In genomic region chr18:41967680-41968079, GRCh38 we compare ENCODE assay signal across 23 cellular contexts. TPM values are rescaled to one million over a fixed set of nuclear protein-coding genes. Genes with fewer than 3 reads are reported as not detected.
DNase-seq lines count a peak whose midpoint lies in the region; ATAC-seq and TF ChIP-seq lines count a peak whose summit lies in the region.
"Had no signal": no experiment of that assay in that cellular context is flagged by ENCODE, and none has a peak within 500 bp of the region (broad histone marks: within the 10 kb centered on the region; RNA-seq: fewer than 3 reads in every experiment).

No MANE protein-coding gene starts in this region.

- no peak for TF ChIP-seq POLR2A in uterus (IDR thresholded peaks at IDR 0.05)

- peaks cover 15% of the 10 kb centered on the region for H4K20me1 ChIP-seq in Loucy (ENCODE audit: insufficient read depth, low read length, poor library complexity, severe bottlenecking)

- no peaks in the 10 kb centered on the region for H3K9me2 ChIP-seq in Loucy (replicated peaks; ENCODE audit: low read depth, low read length)

- peaks cover 97% of the 10 kb centered on the region for H3K79me2 ChIP-seq in Loucy (ENCODE audit: insufficient read depth, low read length)

- H2AFZ ChIP-seq in Loucy (ENCODE audit: low read length): no peak overlapping the region

- peaks cover 75% of the 10 kb centered on the region for H3K4me1 ChIP-seq in Loucy (ENCODE audit: insufficient read depth, low read length, poor library complexity, severe bottlenecking)
- H3K4me1 ChIP-seq in uterus: peaks cover 0 to 6% of the 10 kb centered on the region in 2 donors

- peak overlapping the region; percentile 2 for H3K9ac ChIP-seq in Loucy (ENCODE audit: low read depth, low read length, poor library complexity, severe bottlenecking)

- DNase-seq in NCI-H446 treated with DMSO at 0.1 percent for 48 hours (lab: John Stamatoyannopoulos, UW) (peak; percentile 89), fibroblast of peridontal ligament (ENCODE audit: extremely low read depth) (peak; percentile 27), sciatic nerve (ENCODE audit: low spot score) (no peak), uterus (no peak), NCI-H82 treated with DMSO at 0.1 percent for 48 hours (lab: John Stamatoyannopoulos, UW; ENCODE audit: unreplicated experiment) (no peak), DMS79 treated with DMSO at 0.1 percent for 48 hours (lab: John Stamatoyannopoulos, UW) (no peak)
- DNase-seq: activated CD4-positive, alpha-beta T cell treated with anti-CD3 and anti-CD28 coated beads for 48 hours; CD4-positive, alpha-beta memory T cell; DMS53; endodermal cell; left cardiac atrium; mesendoderm; MV-4-11; naive thymus-derived CD4-positive, alpha-beta T cell; NCI-H187; NCI-H2227 treated with DMSO at 0.1 percent for 48 hours; PC-3; SHP77 treated with DMSO at 0.1 percent for 48 hours; T-helper 1 cell; testis had no signal

- no peaks in the 10 kb centered on the region for H3K9me3 ChIP-seq in Loucy (ENCODE audit: insufficient read depth, low read depth, low read length)
- no peaks in the 10 kb centered on the region for H3K9me3 ChIP-seq in uterus
- H3K9me3 ChIP-seq: testis had no signal

- TF ChIP-seq CTCF in Loucy (conservative IDR thresholded peaks at IDR 0.05; ENCODE audit: low read length) (no peak), uterus (IDR thresholded peaks at IDR 0.05) (no peak)

- no peaks in the 10 kb centered on the region for H3K27me3 ChIP-seq in Loucy (ENCODE audit: insufficient read depth, low read length, poor library complexity, severe bottlenecking)
- H3K27me3 ChIP-seq in uterus: no peaks in the 10 kb centered on the region
- H3K27me3 ChIP-seq: testis had no signal

- H3K36me3 ChIP-seq in Loucy (ENCODE audit: insufficient read depth, low read length) (peaks cover 56% of the 10 kb centered on the region), uterus (no peaks in the 10 kb centered on the region)

- peak; percentile 55 for ATAC-seq in sciatic nerve
- ATAC-seq: activated T-helper 17 cell treated with anti-CD3 and anti-CD28 coated beads, Interleukin-2, amount 50 U/mL, for 72 hours; naive thymus-derived CD4-positive, alpha-beta T cell; PC-3 had no signal

- intact Hi-C loops in sciatic nerve (cut with DNase I): no loop called here
- intact Hi-C loops in uterus (cut with DNase I; ENCODE audit: low total_unique reads): no loop called here

- no peak overlapping the region for H3K4me3 ChIP-seq in Loucy (ENCODE audit: low read length, poor library complexity, severe bottlenecking)
- no peak overlapping the region for H3K4me3 ChIP-seq in uterus
- H3K4me3 ChIP-seq: K562, testis had no signal

- H3F3A ChIP-seq in Loucy (ENCODE audit: low read depth): peaks cover 4% of the 10 kb centered on the region; the same call in 1 of the 2 replicates

- peak overlapping the region; percentile 37 for H3K4me2 ChIP-seq in Loucy (ENCODE audit: low read depth, low read length, poor library complexity, severe bottlenecking)

- H3K27ac ChIP-seq in uterus: no peak overlapping the region

RNA-seq across cellular contexts. Expression of gene PIK3C3, which starts 12.6 kb away (rescaled TPM):
- total RNA-seq in sciatic nerve: 74.8 TPM
- 100 to 1,000 TPM in 1 of 4 donors, 10 to 100 TPM in 3; 57.6 to 114 (median 82.2) TPM for total RNA-seq in uterus

Comparison
In these comparisons a context has a peak if more than half of its experiments do, and no peak if none do; other contexts are left out.
1. DNase-seq: peak in NCI-H446 treated with DMSO at 0.1 percent for 48 hours (single experiment) and fibroblast of peridontal ligament (single experiment); none in sciatic nerve (single experiment), uterus (0 of 2), NCI-H82 treated with DMSO at 0.1 percent for 48 hours (single experiment) and DMS79 treated with DMSO at 0.1 percent for 48 hours (single experiment).